Comparison of ENCODE assay signal across 9 cellular contexts in genomic region chr9:132575005-132575609, GRCh38. TPM values are rescaled to one million over a fixed set of nuclear protein-coding genes. Genes with fewer than 3 reads are reported as not detected.
DNase-seq lines count a peak whose midpoint lies in the region; ATAC-seq, FAIRE-seq and TF ChIP-seq lines count a peak whose summit lies in the region.
"Had no signal": no experiment of that assay in that cellular context is flagged by ENCODE, and none has a peak within 500 bp of the region (broad histone marks: within the 10 kb centered on the region; RNA-seq: fewer than 3 reads in every experiment).

No MANE protein-coding gene starts in this region.

- TF ChIP-seq EP300 in K562 (IDR thresholded peaks at IDR 0.05; ENCODE audit: low read length), result no peak

- no peak for TF ChIP-seq POLR2A in K562 (conservative IDR thresholded peaks at IDR 0.05)

- no peaks in the 10 kb centered on the region for H3K9me1 ChIP-seq in K562 (ENCODE audit: control insufficient read depth, insufficient read depth, low read length)

- H3K36me3 ChIP-seq in Loucy (ENCODE audit: insufficient read depth, low read length), result no peaks in the 10 kb centered on the region
- H3K36me3 ChIP-seq in SJCRH30, result no peaks in the 10 kb centered on the region
- H3K36me3 ChIP-seq in K562 (ENCODE audit: control insufficient read depth, insufficient read depth, low read length), result no peaks in the 10 kb centered on the region

- H3K9me3 ChIP-seq in Loucy (ENCODE audit: insufficient read depth, low read depth, low read length) (no peaks in the 10 kb centered on the region), SJCRH30 (replicated peaks) (no peaks in the 10 kb centered on the region), K562 (replicated peaks; ENCODE audit: control insufficient read depth, insufficient read depth, low read depth, low read length) (no peaks in the 10 kb centered on the region)

- H3K9ac ChIP-seq in Loucy (ENCODE audit: low read depth, low read length, poor library complexity, severe bottlenecking) (no peak overlapping the region), K562 (ENCODE audit: insufficient read depth in 1 of 2, low read depth in 2 of 2, low read length in 2 of 2) (no peak overlapping the region)

- no peak overlapping the region for H3K4me3 ChIP-seq in Loucy (ENCODE audit: low read length, poor library complexity, severe bottlenecking)
- no peak overlapping the region for H3K4me3 ChIP-seq in SJCRH30
- no peak overlapping the region for H3K4me3 ChIP-seq in K562

- H3K79me2 ChIP-seq in Loucy (ENCODE audit: insufficient read depth, low read length) (no peaks in the 10 kb centered on the region), K562 (ENCODE audit: control insufficient read depth, insufficient read depth, low read length) (no peaks in the 10 kb centered on the region)

- peak; percentile 85 for DNase-seq in DMS 273 (lab: John Stamatoyannopoulos, UW; ENCODE audit: unreplicated experiment)
- no peak for DNase-seq in DMS 273 treated with DMSO at 0.1 percent for 48 hours (lab: John Stamatoyannopoulos, UW)
- DNase-seq in SJCRH30, result peak; percentile 81 to 85
- DNase-seq in K562 (ENCODE audit: extremely low read depth in 1 of 4, low spot score in 3 of 4), result peak; percentile 74 to 85 (median 81)
- peak; percentile 59 for DNase-seq in inferior parietal cortex (ENCODE audit: extremely low spot score)
- DNase-seq in stimulated activated CD4-positive, alpha-beta T cell treated with anti-CD3 and anti-CD28 coated beads, Interleukin-1b, Interleukin-23, amount 100 ng/mL, for 48 hours, result peak; percentile 47

- 4% methylated on average over 15 of the region's 16 CpGs for WGBS in K562 (ENCODE audit: insufficient coverage, low coverage, missing lambda C conversion rate)

- intact Hi-C loops in K562 (cut with micrococcal nuclease), result loop anchor here (1.0 to 5.0 kb wide), 4 partner anchors 68 to 408 kb away; no protein-coding TSS in a partner anchor

- H3K4me1 ChIP-seq in Loucy (ENCODE audit: insufficient read depth, low read length, poor library complexity, severe bottlenecking), result no peaks in the 10 kb centered on the region
- no peaks in the 10 kb centered on the region for H3K4me1 ChIP-seq in SJCRH30
- no peaks in the 10 kb centered on the region; a peak in 1 of 5 replicates for H3K4me1 ChIP-seq in K562 (replicated peaks in 1 of 2; ENCODE audit: control insufficient read depth in 2 of 2, insufficient read depth in 2 of 2, low read length in 2 of 2)

- CTCF ChIA-PET in K562 (lab: Yijun Ruan, JAX; ENCODE audit: low intra/inter-chr PET ratio), result interaction anchor here (0.7 to 3.3 kb wide), 3 partner anchors 68 to 163 kb away, joined by 3 to 24 read pairs (median 6); no protein-coding TSS in a partner anchor

- POLR2A ChIA-PET in K562 (lab: Yijun Ruan, JAX), result no interaction called here

- H3K27ac ChIP-seq in SJCRH30 (no peak overlapping the region), K562 (ENCODE audit: extremely low read depth, low read depth, low read length) (no peak overlapping the region)

- no peaks in the 10 kb centered on the region for H4K20me1 ChIP-seq in Loucy (ENCODE audit: insufficient read depth, low read length, poor library complexity, severe bottlenecking)
- H4K20me1 ChIP-seq in K562 (replicated peaks; ENCODE audit: control insufficient read depth, insufficient read depth, low read length), result peaks cover 18% of the 10 kb centered on the region

- no peaks in the 10 kb centered on the region for H3K9me2 ChIP-seq in Loucy (replicated peaks; ENCODE audit: low read depth, low read length)

- TF ChIP-seq CTCF in Loucy (conservative IDR thresholded peaks at IDR 0.05; ENCODE audit: low read length) (peak; percentile 85), K562 (IDR thresholded peaks at IDR 0.05 in 2 of 3, conservative IDR thresholded peaks at IDR 0.05 in 1 of 3; ENCODE audit: insufficient read depth in 2 of 3, low read depth in 1 of 3, low read length in 3 of 3) (peak; percentile 85 to 86 (median 86))

- H3K4me2 ChIP-seq in Loucy (ENCODE audit: low read depth, low read length, poor library complexity, severe bottlenecking) (no peak overlapping the region), K562 (ENCODE audit: insufficient read depth, low read length) (no peak overlapping the region)

- peak; percentile 75 to 90 for TF ChIP-seq RAD21 in K562 (CRISPR knock-in tag; conservative IDR thresholded peaks at IDR 0.05 in 1 of 2, IDR thresholded peaks at IDR 0.05 in 1 of 2)

- H2AFZ ChIP-seq in Loucy (ENCODE audit: low read length), result no peak overlapping the region
- no peak overlapping the region for H2AFZ ChIP-seq in K562 (ENCODE audit: low read depth, low read length)

- no TSS peak for BruUV-seq in K562 (replicated peaks; lab: Mats Ljungman, UMichigan)

- H3K27me3 ChIP-seq in Loucy (ENCODE audit: insufficient read depth, low read length, poor library complexity, severe bottlenecking) (no peaks in the 10 kb centered on the region), SJCRH30 (no peaks in the 10 kb centered on the region), K562 (ENCODE audit: control insufficient read depth in 2 of 2, insufficient read depth in 2 of 2, low read length in 2 of 2) (peaks cover 4 to 62% of the 10 kb centered on the region in 2 experiments; a peak in 3 of 5 replicates)

- FAIRE-seq in K562 (lab: Jason Lieb, UNC), result peak; percentile 57
- FAIRE-seq: A204.1 had no signal

- in situ Hi-C loops in K562 (cut with MboI), result loop anchor here (5.0 kb wide), 1 partner anchor 163 kb away; the partner anchor contains the start of gene CFAP77

- no peaks in the 10 kb centered on the region for H3F3A ChIP-seq in Loucy (ENCODE audit: low read depth)

- ATAC-seq in K562 (peak; percentile 97), GM19397 (IDR thresholded peaks at IDR 0.05; ENCODE audit: unreplicated experiment) (no peak)

TF ChIP-seq in K562, 482 proteins besides CTCF, POLR2A, EP300 and RAD21 (continues in another document):
- TF ChIP-seq, protein P1, sequence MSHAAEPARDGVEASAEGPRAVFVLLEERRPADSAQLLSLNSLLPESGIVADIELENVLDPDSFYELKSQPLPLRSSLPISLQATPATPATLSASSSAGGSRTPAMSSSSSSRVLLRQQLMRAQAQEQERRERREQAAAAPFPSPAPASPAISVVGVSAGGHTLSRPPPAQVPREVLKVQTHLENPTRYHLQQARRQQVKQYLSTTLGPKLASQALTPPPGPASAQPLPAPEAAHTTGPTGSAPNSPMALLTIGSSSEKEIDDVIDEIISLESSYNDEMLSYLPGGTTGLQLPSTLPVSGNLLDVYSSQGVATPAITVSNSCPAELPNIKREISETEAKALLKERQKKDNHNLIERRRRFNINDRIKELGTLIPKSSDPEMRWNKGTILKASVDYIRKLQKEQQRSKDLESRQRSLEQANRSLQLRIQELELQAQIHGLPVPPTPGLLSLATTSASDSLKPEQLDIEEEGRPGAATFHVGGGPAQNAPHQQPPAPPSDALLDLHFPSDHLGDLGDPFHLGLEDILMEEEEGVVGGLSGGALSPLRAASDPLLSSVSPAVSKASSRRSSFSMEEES (CRISPR knock-in tag; IDR thresholded peaks at IDR 0.05), result no peak
- TF ChIP-seq ETV1 (tag; conservative IDR thresholded peaks at IDR 0.05; ENCODE audit: low read depth), result peak; percentile 93
- TF ChIP-seq MYC (IDR thresholded peaks at IDR 0.05; ENCODE audit: low read depth, low read length), result no peak
- no peak for TF ChIP-seq MYC (CRISPR knock-in tag; IDR thresholded peaks at IDR 0.05; ENCODE audit: borderline replicate concordance, low read depth)
- TF ChIP-seq GABPA (tag; conservative IDR thresholded peaks at IDR 0.05; ENCODE audit: low read depth), result peak; percentile 67
- no peak for TF ChIP-seq CCNT2 (IDR thresholded peaks at IDR 0.05; ENCODE audit: borderline replicate concordance, extremely low read depth, insufficient read length, low read depth, low read length)
- no peak for TF ChIP-seq EZH2 (IDR thresholded peaks at IDR 0.05; ENCODE audit: borderline replicate concordance, low read depth, low read length)
- no peak for TF ChIP-seq SUPT5H (IDR thresholded peaks at IDR 0.05)
- TF ChIP-seq ARID2 (IDR thresholded peaks at IDR 0.05), result peak; percentile 70
- peak; percentile 69; the same call in 1 of the 2 replicates for TF ChIP-seq ETV5 (CRISPR knock-in tag; IDR thresholded peaks at IDR 0.05; ENCODE audit: low read depth)
- TF ChIP-seq POLR2H (tag; IDR thresholded peaks at IDR 0.05; ENCODE audit: low read depth), result no peak
- no peak for TF ChIP-seq ZNF140 (CRISPR knock-in tag; IDR thresholded peaks at IDR 0.05)
- TF ChIP-seq PTBP1 (IDR thresholded peaks at IDR 0.05; ENCODE audit: low read depth, low read length), result no peak

RNA-seq across cellular contexts. Expression of gene BARHL1, which starts 7.3 kb away (rescaled TPM):
- total RNA-seq in SJCRH30 (2014; rRNA removed; shearing (Covaris generic)), result not detected in 2 replicates
- total RNA-seq in K562 (2011; cell fraction: chromatin; rRNA removed; ENCODE audit: low replicate concordance), result not detected in 2 replicates
- total RNA-seq in K562 (2011; cell fraction: nucleolus; rRNA removed), result not detected in 2 replicates
- total RNA-seq in K562 (2011; cell fraction: nucleoplasm; rRNA removed), result not detected in 2 replicates
- total RNA-seq in K562 (2014; rRNA removed) (not detected in 2 replicates), K562 (2014; rRNA removed; fragmentation: Illumina TruSeq; extraction: Trizol) (not detected in 2 replicates), K562 (2015; rRNA removed; fragmentation: Illumina TruSeq; extraction: Trizol) (not detected in 2 replicates), K562 (2021) (not detected in 2 replicates)
- polyA plus RNA-seq in K562 (2011; rRNA removed) (not detected in 2 replicates), K562 (2014; fragmentation: Illumina TruSeq; extraction: Trizol) (not detected in 2 replicates), K562 (2014; fragmentation: Nextera tagmentation; extraction: Ambion mirVana) (not detected), K562 (2014; rRNA removed) (not detected in 2 replicates)
- polyA plus RNA-seq in K562 (2011; cell fraction: cytosol; rRNA removed), result not detected in 2 replicates
- not detected in 2 replicates for polyA plus RNA-seq in K562 (2011; cell fraction: nucleus; rRNA removed)
- polyA plus RNA-seq in K562 (2012), result 0.07 TPM in 1 of 2 replicates, not detected in the other
- not detected in 2 replicates for polyA minus RNA-seq in K562 (2011; rRNA and poly(A)+ RNA removed)
- not detected in 2 replicates for polyA minus RNA-seq in K562 (2011; cell fraction: cytosol; rRNA and poly(A)+ RNA removed)
- not detected in 2 replicates for polyA minus RNA-seq in K562 (2011; cell fraction: nucleus; rRNA and poly(A)+ RNA removed)
